8 cellular contexts compared by ENCODE assay signal in genomic region chr6:161370882-161371281, GRCh38.
DNase-seq lines count a peak whose midpoint lies in the region; ATAC-seq, FAIRE-seq and TF ChIP-seq lines count a peak whose summit lies in the region.

No MANE protein-coding gene starts in this region.

- H3K27me3 ChIP-seq in DND-41 (ENCODE audit: insufficient read depth, low read length, poor library complexity) = no peaks in the 10 kb centered on the region
- H3K27me3 ChIP-seq in Panc1 (ENCODE audit: control insufficient read depth, insufficient read depth, low read length) = no peaks in the 10 kb centered on the region
- no peaks in the 10 kb centered on the region for H3K27me3 ChIP-seq in ovary
- H3K27me3 ChIP-seq in upper lobe of left lung = no peaks in the 10 kb centered on the region

- ATAC-seq in DND-41 (ENCODE audit: insufficient read depth, low read depth) (peak; percentile 81), GM21447 (IDR thresholded peaks at IDR 0.05; ENCODE audit: unreplicated experiment) (peak; percentile 91), Panc1 (peak; percentile 80), upper lobe of left lung (ENCODE audit: low FRiP score in 2 of 2) (peak in 1 of 2 donors; percentile 69)

- WGBS in ovary, 3 donors = 25 to 31% (median 26%) methylated on average over 9 of the region's 9 CpGs
- 29 to 36% methylated on average over 9 of the region's 9 CpGs for WGBS in upper lobe of left lung, 2 donors

- TF ChIP-seq CTCF in DND-41 (IDR thresholded peaks at IDR 0.05; ENCODE audit: borderline replicate concordance, extremely low read depth, low read length, poor library complexity, severe bottlenecking) = peak; percentile 87
- TF ChIP-seq CTCF in Panc1 (IDR thresholded peaks at IDR 0.05) = peak; percentile 97
- peak; percentile 98 for TF ChIP-seq CTCF in fibroblast of the aortic adventitia (IDR thresholded peaks at IDR 0.05; ENCODE audit: insufficient read depth, low read length)
- peak; percentile 70 to 75 (median 71) for TF ChIP-seq CTCF in ovary (IDR thresholded peaks at IDR 0.05)
- TF ChIP-seq CTCF in upper lobe of left lung (IDR thresholded peaks at IDR 0.05) = peak; percentile 70 to 85 (median 78)

- peak; percentile 87 for FAIRE-seq in HTR-8/SVneo (lab: Jason Lieb, UNC)

- H3K9me3 ChIP-seq in DND-41 (ENCODE audit: insufficient read depth, low read length, severe bottlenecking) = no peaks in the 10 kb centered on the region
- no peaks in the 10 kb centered on the region for H3K9me3 ChIP-seq in Panc1 (ENCODE audit: control insufficient read depth, insufficient read depth, low read depth, low read length)
- no peaks in the 10 kb centered on the region for H3K9me3 ChIP-seq in ovary
- no peaks in the 10 kb centered on the region for H3K9me3 ChIP-seq in upper lobe of left lung

- in situ Hi-C loops in Panc1 (cut with HindIII; ENCODE audit: low pct_unique_long_range_greater_than_20kb, low sequenced_read_pairs) = no loop called here

- peak; percentile 60 for DNase-seq in DND-41
- peak; percentile 60 for DNase-seq in HTR-8/SVneo (ENCODE audit: insufficient read length, low spot score)
- peak; percentile 55 for DNase-seq in Panc1 (ENCODE audit: low read depth, low spot score)
- peak; percentile 42 for DNase-seq in activated T-helper 1 cell treated with Interleukin-2 at 50 U/mL for 16 hours (ENCODE audit: low read depth)
- DNase-seq in fibroblast of the aortic adventitia (ENCODE audit: low read depth) = peak; percentile 70
- peak; percentile 52 to 66 (median 53) for DNase-seq in ovary
- DNase-seq in upper lobe of left lung = peak; percentile 34 to 71

- no peaks in the 10 kb centered on the region for H3K4me1 ChIP-seq in DND-41 (ENCODE audit: insufficient read depth, low read length)
- peaks cover 5% of the 10 kb centered on the region; the same call in 1 of the 2 replicates for H3K4me1 ChIP-seq in Panc1 (ENCODE audit: control insufficient read depth, insufficient read depth, low read length)
- no peaks in the 10 kb centered on the region for H3K4me1 ChIP-seq in ovary (ENCODE audit: insufficient read depth)
- peaks cover 9 to 15% (median 10%) of the 10 kb centered on the region in 4 donors for H3K4me1 ChIP-seq in upper lobe of left lung

- H3K9ac ChIP-seq in DND-41 (ENCODE audit: low read depth, low read length) = no peak overlapping the region

- CTCF ChIA-PET in Panc1 (lab: Charles Lee) = interaction anchor here (0.6 to 1.4 kb wide), 16 partner anchors 9 to 638 kb away, joined by 3 to 8 read pairs (median 4); no protein-coding TSS in a partner anchor

- POLR2A ChIA-PET in Panc1 (lab: Charles Lee) = interaction anchor here (0.6 kb wide), 1 partner anchor 361 kb away, joined by 3 read pairs; no protein-coding TSS in a partner anchor

- no peak overlapping the region for H3K27ac ChIP-seq in DND-41 (ENCODE audit: low read length)
- no peak overlapping the region for H3K27ac ChIP-seq in Panc1 (ENCODE audit: low read length)
- no peak overlapping the region for H3K27ac ChIP-seq in ovary
- H3K27ac ChIP-seq in upper lobe of left lung = no peak overlapping the region

- no peak for TF ChIP-seq POLR2A in ovary (IDR thresholded peaks at IDR 0.05)
- no peak for TF ChIP-seq POLR2A in upper lobe of left lung (IDR thresholded peaks at IDR 0.05)

- no peaks in the 10 kb centered on the region for H3K79me2 ChIP-seq in DND-41 (ENCODE audit: insufficient read depth, low read length)

- H2AFZ ChIP-seq in DND-41 (ENCODE audit: low read depth, low read length) = no peak overlapping the region

- H4K20me1 ChIP-seq in DND-41 (ENCODE audit: insufficient read depth, low read length) = no peaks in the 10 kb centered on the region; the same call in 1 of the 2 replicates

- H3K4me2 ChIP-seq in DND-41 (ENCODE audit: insufficient read depth, low read length) = no peak overlapping the region

- no TSS peak for BruUV-seq in Panc1 (replicated peaks; lab: Mats Ljungman, UMichigan)

- H3K4me3 ChIP-seq in DND-41 (ENCODE audit: low read depth in 1 of 2, low read length in 2 of 2) = no peak overlapping the region
- H3K4me3 ChIP-seq in Panc1 (ENCODE audit: low read depth in 2 of 2, low read length in 2 of 2) = no peak overlapping the region
- no peak overlapping the region for H3K4me3 ChIP-seq in fibroblast of the aortic adventitia (ENCODE audit: low read depth, low read length)
- H3K4me3 ChIP-seq in ovary = no peak overlapping the region
- no peak overlapping the region for H3K4me3 ChIP-seq in upper lobe of left lung

- no peaks in the 10 kb centered on the region for H3K36me3 ChIP-seq in DND-41 (ENCODE audit: insufficient read depth, low read length)
- no peaks in the 10 kb centered on the region for H3K36me3 ChIP-seq in Panc1 (ENCODE audit: control insufficient read depth, insufficient read depth, low read length)
- no peaks in the 10 kb centered on the region for H3K36me3 ChIP-seq in ovary
- H3K36me3 ChIP-seq in upper lobe of left lung = no peaks in the 10 kb centered on the region

- no peak for TF ChIP-seq EP300 in ovary (IDR thresholded peaks at IDR 0.05)
- TF ChIP-seq EP300 in upper lobe of left lung (IDR thresholded peaks at IDR 0.05) = no peak

- intact Hi-C loops in Panc1 (cut with micrococcal nuclease; ENCODE audit: unreplicated experiment) = loop anchor here (5.0 kb wide), 4 partner anchors 99 to 379 kb away; partner anchors contain the start of genes AGPAT4 and MAP3K4
- intact Hi-C loops in ovary (cut with DNase I) = loop anchor here (5.0 to 10.0 kb wide), 6 partner anchors 216 to 856 kb away; partner anchors contain the start of gene MAP3K4 (in 1 of the 4)
